ENCODE assay signal across 16 cellular contexts in genomic region chr3:94360982-94361381, GRCh38.
DNase-seq lines count a peak whose midpoint lies in the region; ATAC-seq and TF ChIP-seq lines count a peak whose summit lies in the region.
"Had no signal": no experiment of that assay in that cellular context is flagged by ENCODE, and none has a peak within 500 bp of the region (broad histone marks: within the 10 kb centered on the region; RNA-seq: fewer than 3 reads in every experiment).

No MANE protein-coding gene starts in this region.

- no peak overlapping the region for H2AFZ ChIP-seq in fibroblast of lung (ENCODE audit: low read length)

- intact Hi-C loops in upper lobe of right lung (cut with DNase I) = no loop called here
- intact Hi-C loops in activated CD4-positive, alpha-beta T cell treated with anti-CD3 and anti-CD28 coated beads, Interleukin-2, amount 10 ng/mL, durations not matched to agents 24 days and 14 days (cut with micrococcal nuclease) = no loop called here

- H3K4me3 ChIP-seq in fibroblast of lung (replicated peaks in 1 of 4; ENCODE audit: control extremely low read depth in 1 of 4, insufficient read depth in 1 of 4, low read depth in 3 of 4, low read length in 4 of 4) (no peak overlapping the region), upper lobe of right lung (no peak overlapping the region)
- H3K4me3 ChIP-seq: SK-N-MC had no signal

- no peak overlapping the region for H3K4me3 Mint-ChIP-seq in activated CD4-positive, alpha-beta T cell treated with anti-CD3 and anti-CD28 coated beads, Interleukin-2, amount 10 ng/mL, durations not matched to agents 24 days and 14 days
- H3K4me3 Mint-ChIP-seq: CD8-positive, alpha-beta T cell; central memory CD8-positive, alpha-beta T cell; H9; stimulated activated naive CD8-positive, alpha-beta T cell treated with anti-CD3 and anti-CD28 coated beads, Interleukin-15, Interleukin-2, amounts not matched to agents 100 ng/mL and 50 ng/mL, for 24 hours had no signal

- peak; percentile 6 for DNase-seq in DMS 273 (lab: John Stamatoyannopoulos, UW; ENCODE audit: unreplicated experiment)
- DNase-seq in DMS 273 treated with DMSO at 0.1 percent for 48 hours (lab: John Stamatoyannopoulos, UW) = no peak
- peak; percentile 51 to 62 for DNase-seq in fibroblast of lung (ENCODE audit: low read depth in 2 of 2)
- DNase-seq in midbrain (lab: John Stamatoyannopoulos, UW) = peak; percentile 50
- no peak for DNase-seq in upper lobe of right lung
- no peak for DNase-seq in DMS153 (lab: John Stamatoyannopoulos, UW)
- DNase-seq in DMS53 (lab: John Stamatoyannopoulos, UW) = no peak
- DNase-seq in activated CD4-positive, alpha-beta T cell treated with anti-CD3 and anti-CD28 coated beads, Interleukin-2, amount 10 ng/mL, durations not matched to agents 24 days and 14 days = no peak
- DNase-seq: CD8-positive, alpha-beta T cell; H9; Kasumi-1; NCI-H2081 treated with DMSO at 0.1 percent for 48 hours had no signal

- no peaks in the 10 kb centered on the region for H3K79me2 ChIP-seq in fibroblast of lung (ENCODE audit: control insufficient read depth, insufficient read depth, low read length)

- H3K9me3 ChIP-seq in fibroblast of lung (ENCODE audit: control insufficient read depth, insufficient read depth, low read depth, low read length) (no peaks in the 10 kb centered on the region), upper lobe of right lung (no peaks in the 10 kb centered on the region)

- no peak overlapping the region for H3K4me2 ChIP-seq in fibroblast of lung (ENCODE audit: extremely low read depth, insufficient read depth, low read length)

- peak; percentile 73 for ATAC-seq in upper lobe of right lung
- ATAC-seq: CD8-positive, alpha-beta T cell had no signal

- H3K27me3 ChIP-seq in fibroblast of lung (ENCODE audit: control insufficient read depth, insufficient read depth, low read length) (no peaks in the 10 kb centered on the region), upper lobe of right lung (no peaks in the 10 kb centered on the region)

- no peaks in the 10 kb centered on the region for H3K36me3 Mint-ChIP-seq in activated CD4-positive, alpha-beta T cell treated with anti-CD3 and anti-CD28 coated beads, Interleukin-2, amount 10 ng/mL, durations not matched to agents 24 days and 14 days (ENCODE audit: low read depth)
- H3K36me3 Mint-ChIP-seq: CD8-positive, alpha-beta T cell had no signal

- H3K4me1 ChIP-seq in fibroblast of lung (ENCODE audit: control insufficient read depth, extremely low read depth, insufficient read depth, low read length) = no peaks in the 10 kb centered on the region
- H3K4me1 ChIP-seq in upper lobe of right lung = no peaks in the 10 kb centered on the region

- no peaks in the 10 kb centered on the region for H4K20me1 ChIP-seq in fibroblast of lung (ENCODE audit: control insufficient read depth, extremely low read depth, insufficient read depth, low read length)

- no peak overlapping the region for H3K9ac ChIP-seq in fibroblast of lung (ENCODE audit: insufficient read depth, low read length)

- no peak overlapping the region for H3K27ac Mint-ChIP-seq in activated CD4-positive, alpha-beta T cell treated with anti-CD3 and anti-CD28 coated beads, Interleukin-2, amount 10 ng/mL, durations not matched to agents 24 days and 14 days
- H3K27ac Mint-ChIP-seq: CD8-positive, alpha-beta T cell; stimulated activated naive CD8-positive, alpha-beta T cell treated with anti-CD3 and anti-CD28 coated beads, Interleukin-15, Interleukin-2, amounts not matched to agents 100 ng/mL and 50 ng/mL, for 24 hours had no signal

- no peaks in the 10 kb centered on the region for H3K9me3 Mint-ChIP-seq in activated CD4-positive, alpha-beta T cell treated with anti-CD3 and anti-CD28 coated beads, Interleukin-2, amount 10 ng/mL, durations not matched to agents 24 days and 14 days

- H3K27me3 Mint-ChIP-seq in activated CD4-positive, alpha-beta T cell treated with anti-CD3 and anti-CD28 coated beads, Interleukin-2, amount 10 ng/mL, durations not matched to agents 24 days and 14 days = no peaks in the 10 kb centered on the region
- H3K27me3 Mint-ChIP-seq: central memory CD8-positive, alpha-beta T cell; stimulated activated naive CD8-positive, alpha-beta T cell treated with anti-CD3 and anti-CD28 coated beads, Interleukin-15, Interleukin-2, amounts not matched to agents 100 ng/mL and 50 ng/mL, for 24 hours had no signal

- TF ChIP-seq CTCF in fibroblast of lung (conservative IDR thresholded peaks at IDR 0.05 in 1 of 2, IDR thresholded peaks at IDR 0.05 in 1 of 2; ENCODE audit: low read depth in 1 of 2, low read length in 2 of 2) = no peak
- no peak for TF ChIP-seq CTCF in upper lobe of right lung (IDR thresholded peaks at IDR 0.05)

- no peak overlapping the region for H3K27ac ChIP-seq in fibroblast of lung (ENCODE audit: insufficient read depth, low read length)
- no peak overlapping the region for H3K27ac ChIP-seq in upper lobe of right lung
- H3K27ac ChIP-seq: 22Rv1, SK-N-MC had no signal

- H3K36me3 ChIP-seq in fibroblast of lung (ENCODE audit: control insufficient read depth, insufficient read depth, low read length) = no peaks in the 10 kb centered on the region
- H3K36me3 ChIP-seq in upper lobe of right lung = no peaks in the 10 kb centered on the region

- H3K4me1 Mint-ChIP-seq in activated CD4-positive, alpha-beta T cell treated with anti-CD3 and anti-CD28 coated beads, Interleukin-2, amount 10 ng/mL, durations not matched to agents 24 days and 14 days = no peaks in the 10 kb centered on the region
- H3K4me1 Mint-ChIP-seq: central memory CD8-positive, alpha-beta T cell; H9 had no signal

Comparison
In these comparisons a context has a peak if more than half of its experiments do, and no peak if none do; other contexts are left out.
1. DNase-seq: peak in DMS 273 (single experiment), fibroblast of lung (2 of 2) and midbrain (single experiment); none in DMS 273 treated with DMSO at 0.1 percent for 48 hours (single experiment), upper lobe of right lung (single experiment), DMS153 (single experiment), DMS53 (single experiment) and activated CD4-positive, alpha-beta T cell treated with anti-CD3 and anti-CD28 coated beads, Interleukin-2, amount 10 ng/mL, durations not matched to agents 24 days and 14 days (single experiment).